8 cellular contexts compared by ENCODE assay signal in the genomic region with DNA sequence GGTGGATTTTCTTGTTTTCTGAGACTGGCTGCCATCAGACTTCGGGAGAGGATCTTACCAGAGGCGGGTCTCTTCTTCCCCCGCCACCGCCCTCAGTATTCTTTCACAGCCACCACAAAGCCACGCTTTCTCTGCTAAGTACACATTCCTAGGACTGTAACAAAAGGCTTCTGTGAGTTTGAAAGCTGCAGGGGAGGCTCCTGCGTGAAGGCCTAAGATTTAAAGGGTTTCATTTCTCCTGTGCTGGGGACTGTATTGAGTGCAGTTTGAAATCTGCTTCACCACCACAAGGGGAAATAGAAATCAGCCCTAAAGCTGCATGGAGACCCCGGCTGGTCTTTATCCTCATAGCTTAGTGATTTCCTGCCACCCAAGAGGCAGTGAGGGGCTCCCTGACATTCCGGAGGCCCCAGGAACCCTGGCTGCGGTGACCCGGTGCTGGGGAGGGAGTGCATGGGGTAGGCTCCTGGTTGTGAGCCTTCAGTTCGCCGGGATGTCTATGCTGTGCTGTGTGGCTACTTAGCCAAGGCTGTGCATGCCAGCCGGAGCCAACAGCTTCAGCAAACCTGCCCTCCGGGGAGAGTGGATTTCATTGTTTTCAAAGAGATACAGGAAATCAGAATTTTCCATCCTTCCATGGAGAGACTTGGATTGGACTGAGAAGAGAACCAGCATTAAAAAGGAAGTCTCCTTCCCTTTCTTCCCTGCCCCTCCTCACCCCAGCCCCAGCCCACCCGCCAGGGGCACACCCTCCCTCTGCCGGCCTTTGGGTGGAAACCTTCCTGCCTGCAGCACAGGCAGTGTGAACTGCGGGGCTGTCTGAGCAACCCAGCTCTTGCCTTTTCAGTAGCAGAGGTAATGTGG.
DNase-seq lines count a peak whose midpoint lies in the region; ATAC-seq and TF ChIP-seq lines count a peak whose summit lies in the region.

No MANE protein-coding gene starts in this region.

- no peaks in the 10 kb centered on the region for H3K27me3 ChIP-seq in Loucy (ENCODE audit: insufficient read depth, low read length, poor library complexity, severe bottlenecking)
- H3K27me3 ChIP-seq in heart right ventricle: no peaks in the 10 kb centered on the region

- H3K36me3 ChIP-seq in Loucy (ENCODE audit: insufficient read depth, low read length) (peaks cover 23% of the 10 kb centered on the region; the same call in 1 of the 2 replicates), heart right ventricle (peaks cover 0 to 8% (median 0%) of the 10 kb centered on the region in 9 donors)

- POLR2A ChIA-PET in activated CD8-positive, alpha-beta T cell treated with anti-CD3 and anti-CD28 coated beads for 36 hours (lab: Charles Lee): interaction anchor here (0.8 to 1.6 kb wide), 3 partner anchors 17 to 47 kb away, joined by 3 to 4 read pairs (median 4); no protein-coding TSS in a partner anchor

- no peaks in the 10 kb centered on the region for H4K20me1 ChIP-seq in Loucy (ENCODE audit: insufficient read depth, low read length, poor library complexity, severe bottlenecking)

- peak overlapping the region; percentile 62 to 91 (median 78) for H3K27ac ChIP-seq in heart right ventricle

- H3K4me1 ChIP-seq in Loucy (ENCODE audit: insufficient read depth, low read length, poor library complexity, severe bottlenecking) (peaks cover 40% of the 10 kb centered on the region), heart right ventricle (peaks cover 24 to 71% (median 52%) of the 10 kb centered on the region in 9 donors)

- DNase-seq in GF-D8 (lab: John Stamatoyannopoulos, UW): peak; percentile 3
- DNase-seq in activated CD8-positive, alpha-beta T cell treated with anti-CD3 and anti-CD28 coated beads for 36 hours: peak; percentile 15
- peak; percentile 39 to 53 for DNase-seq in heart right ventricle
- DNase-seq in progenitor cell of endocrine pancreas (ENCODE audit: low spot score, unreplicated experiment): peak; percentile 35
- no peak for DNase-seq in mesenteric fat pad (ENCODE audit: low spot score)
- no peak for DNase-seq in 8988T

- peak overlapping the region; percentile 73 for H3K9ac ChIP-seq in Loucy (ENCODE audit: low read depth, low read length, poor library complexity, severe bottlenecking)

- ATAC-seq in GM21423 (IDR thresholded peaks at IDR 0.05; ENCODE audit: unreplicated experiment) (peak; percentile 70), heart right ventricle (peak; percentile 50 to 84 (median 78))
- ATAC-seq in activated CD8-positive, alpha-beta T cell treated with anti-CD3 and anti-CD28 coated beads for 36 hours: peak; percentile 67

- H3K4me3 Mint-ChIP-seq in activated CD8-positive, alpha-beta T cell treated with anti-CD3 and anti-CD28 coated beads for 36 hours: no peak overlapping the region
- peak overlapping the region; percentile 46 for H3K4me3 Mint-ChIP-seq in progenitor cell of endocrine pancreas (ENCODE audit: low read depth)

- peaks cover 94% of the 10 kb centered on the region for H3K79me2 ChIP-seq in Loucy (ENCODE audit: insufficient read depth, low read length)

- no peaks in the 10 kb centered on the region for H3K9me3 Mint-ChIP-seq in activated CD8-positive, alpha-beta T cell treated with anti-CD3 and anti-CD28 coated beads for 36 hours
- no peaks in the 10 kb centered on the region for H3K9me3 Mint-ChIP-seq in progenitor cell of endocrine pancreas (ENCODE audit: low read depth)

- H3F3A ChIP-seq in Loucy (ENCODE audit: low read depth): no peaks in the 10 kb centered on the region

- H3K27ac Mint-ChIP-seq in activated CD8-positive, alpha-beta T cell treated with anti-CD3 and anti-CD28 coated beads for 36 hours: no peak overlapping the region
- peak overlapping the region; percentile 95 for H3K27ac Mint-ChIP-seq in progenitor cell of endocrine pancreas

- H3K4me3 ChIP-seq in Loucy (ENCODE audit: low read length, poor library complexity, severe bottlenecking) (peak overlapping the region; percentile 62), heart right ventricle (peak overlapping the region in 7 of 10 donors; percentile 21 to 40 (median 34))

- H3K4me2 ChIP-seq in Loucy (ENCODE audit: low read depth, low read length, poor library complexity, severe bottlenecking): peak overlapping the region; percentile 76

- TF ChIP-seq CTCF in Loucy (conservative IDR thresholded peaks at IDR 0.05; ENCODE audit: low read length) (no peak), heart right ventricle (IDR thresholded peaks at IDR 0.05) (peak in 6 of 9 donors; percentile 13 to 34 (median 30)), progenitor cell of endocrine pancreas (IDR thresholded peaks at IDR 0.05; ENCODE audit: unreplicated experiment) (peak; percentile 44)
- no peak for TF ChIP-seq CTCF in activated CD8-positive, alpha-beta T cell treated with anti-CD3 and anti-CD28 coated beads for 36 hours (IDR thresholded peaks at IDR 0.05)

- WGBS in heart right ventricle, 2 donors: 34 to 40% methylated on average over 17 of the region's 17 CpGs

- no peaks in the 10 kb centered on the region for H3K9me2 ChIP-seq in Loucy (replicated peaks; ENCODE audit: low read depth, low read length)

- H3K9me3 ChIP-seq in Loucy (ENCODE audit: insufficient read depth, low read depth, low read length) (no peaks in the 10 kb centered on the region), heart right ventricle (no peaks in the 10 kb centered on the region)

- H3K36me3 Mint-ChIP-seq in activated CD8-positive, alpha-beta T cell treated with anti-CD3 and anti-CD28 coated beads for 36 hours (ENCODE audit: low read depth): peaks cover 9% of the 10 kb centered on the region
- peaks cover 8% of the 10 kb centered on the region for H3K36me3 Mint-ChIP-seq in progenitor cell of endocrine pancreas (ENCODE audit: insufficient read depth)

- no peaks in the 10 kb centered on the region for H3K27me3 Mint-ChIP-seq in activated CD8-positive, alpha-beta T cell treated with anti-CD3 and anti-CD28 coated beads for 36 hours
- no peaks in the 10 kb centered on the region for H3K27me3 Mint-ChIP-seq in progenitor cell of endocrine pancreas

- peaks cover 29% of the 10 kb centered on the region for H3K4me1 Mint-ChIP-seq in activated CD8-positive, alpha-beta T cell treated with anti-CD3 and anti-CD28 coated beads for 36 hours (ENCODE audit: low read depth)
- H3K4me1 Mint-ChIP-seq in progenitor cell of endocrine pancreas (ENCODE audit: low read depth): peaks cover 52% of the 10 kb centered on the region

- CTCF ChIA-PET in activated CD8-positive, alpha-beta T cell treated with anti-CD3 and anti-CD28 coated beads for 36 hours (lab: Charles Lee): interaction anchor here (0.6 to 1.7 kb wide), 7 partner anchors 8 to 220 kb away, joined by 3 to 11 read pairs (median 3); no protein-coding TSS in a partner anchor

- H2AFZ ChIP-seq in Loucy (ENCODE audit: low read length): no peak overlapping the region

- intact Hi-C loops in activated CD8-positive, alpha-beta T cell treated with anti-CD3 and anti-CD28 coated beads for 36 hours (cut with micrococcal nuclease): no loop called here
- intact Hi-C loops in heart right ventricle (cut with DNase I): loop anchor here in 3 of 10 donors (5.0 to 10.0 kb wide), 4 partner anchors 52 to 202 kb away; no protein-coding TSS in a partner anchor

Comparison
In these comparisons a context has a peak if more than half of its experiments do, and no peak if none do; other contexts are left out.
1. DNase-seq: peak in GF-D8 (single experiment), activated CD8-positive, alpha-beta T cell treated with anti-CD3 and anti-CD28 coated beads for 36 hours (single experiment), heart right ventricle (2 of 2) and progenitor cell of endocrine pancreas (single experiment); none in mesenteric fat pad (single experiment) and 8988T (single experiment).
2. CTCF ChIP-seq: peak in heart right ventricle (6 of 9) and progenitor cell of endocrine pancreas (single experiment); none in Loucy (single experiment) and activated CD8-positive, alpha-beta T cell treated with anti-CD3 and anti-CD28 coated beads for 36 hours (single experiment).
3. Peak in every context shown above with its lines, with median percentiles within 50 percentile points of each other: ATAC-seq.